ENCODE assay signal across 9 cellular contexts in genomic region chr16:13997933-13998332, GRCh38.
DNase-seq lines count a peak whose midpoint lies in the region; ATAC-seq and TF ChIP-seq lines count a peak whose summit lies in the region.
"Had no signal": no experiment of that assay in that cellular context is flagged by ENCODE, and none has a peak within 500 bp of the region (broad histone marks: within the 10 kb centered on the region; RNA-seq: fewer than 3 reads in every experiment).

No MANE protein-coding gene starts in this region.

- CTCF ChIA-PET in activated CD4-positive, alpha-beta T cell treated with anti-CD3 and anti-CD28 coated beads for 36 hours (lab: Charles Lee), result no interaction called here

- no peak overlapping the region for H3K27ac Mint-ChIP-seq in activated CD4-positive, alpha-beta T cell treated with anti-CD3 and anti-CD28 coated beads for 36 hours

- peaks cover 17% of the 10 kb centered on the region for H3K4me1 Mint-ChIP-seq in activated CD4-positive, alpha-beta T cell treated with anti-CD3 and anti-CD28 coated beads for 36 hours

- H3K36me3 Mint-ChIP-seq in activated CD4-positive, alpha-beta T cell treated with anti-CD3 and anti-CD28 coated beads for 36 hours (ENCODE audit: low read depth), result no peaks in the 10 kb centered on the region

- peak; percentile 57 for ATAC-seq in activated CD4-positive, alpha-beta T cell treated with anti-CD3 and anti-CD28 coated beads for 36 hours
- ATAC-seq in HG02610 (IDR thresholded peaks at IDR 0.05; ENCODE audit: unreplicated experiment), result peak; percentile 73
- ATAC-seq in left lung, result peak; percentile 60

- no peak overlapping the region for H3K4me3 ChIP-seq in left lung

- no peaks in the 10 kb centered on the region for H3K9me3 Mint-ChIP-seq in activated CD4-positive, alpha-beta T cell treated with anti-CD3 and anti-CD28 coated beads for 36 hours (ENCODE audit: low read depth)

- H3K4me1 ChIP-seq in left lung, result peaks cover 0 to 7% of the 10 kb centered on the region in 2 donors

- no peaks in the 10 kb centered on the region for H3K36me3 ChIP-seq in left lung

- no peaks in the 10 kb centered on the region for H3K27me3 ChIP-seq in left lung

- H3K27me3 Mint-ChIP-seq in activated CD4-positive, alpha-beta T cell treated with anti-CD3 and anti-CD28 coated beads for 36 hours, result peaks cover 2% of the 10 kb centered on the region

- H3K9me3 ChIP-seq in left lung, result no peaks in the 10 kb centered on the region

- peak; percentile 8 for DNase-seq in activated CD4-positive, alpha-beta T cell treated with anti-CD3 and anti-CD28 coated beads for 36 hours
- no peak for DNase-seq in activated CD4-positive, alpha-beta T cell treated with anti-CD3 and anti-CD28 coated beads for 4 hours
- peak; percentile 91 for DNase-seq in NCI-H2029 treated with DMSO at 0.1 percent for 48 hours (lab: John Stamatoyannopoulos, UW)
- no peak for DNase-seq in left lung
- no peak for DNase-seq in HCEC 1CT
- DNase-seq in pons (ENCODE audit: low spot score), result no peak
- no peak for DNase-seq in NCI-H1092 (lab: John Stamatoyannopoulos, UW)

- no peak overlapping the region for H3K4me3 Mint-ChIP-seq in activated CD4-positive, alpha-beta T cell treated with anti-CD3 and anti-CD28 coated beads for 36 hours

- POLR2A ChIA-PET in activated CD4-positive, alpha-beta T cell treated with anti-CD3 and anti-CD28 coated beads for 36 hours (lab: Charles Lee), result no interaction called here

- no peak for TF ChIP-seq CTCF in left lung (IDR thresholded peaks at IDR 0.05)

- H3K27ac ChIP-seq in left lung, result no peak overlapping the region
- H3K27ac ChIP-seq: C4-2B had no signal

- intact Hi-C loops in activated CD4-positive, alpha-beta T cell treated with anti-CD3 and anti-CD28 coated beads for 36 hours (cut with DNase I, micrococcal nuclease), result no loop called here
- intact Hi-C loops in left lung (cut with DNase I), result no loop called here

Comparison
In these comparisons a context has a peak if more than half of its experiments do, and no peak if none do; other contexts are left out.
1. DNase-seq: peak in activated CD4-positive, alpha-beta T cell treated with anti-CD3 and anti-CD28 coated beads for 36 hours (single experiment) and NCI-H2029 treated with DMSO at 0.1 percent for 48 hours (single experiment); none in activated CD4-positive, alpha-beta T cell treated with anti-CD3 and anti-CD28 coated beads for 4 hours (0 of 2), left lung (0 of 2), HCEC 1CT (single experiment), pons (single experiment) and NCI-H1092 (single experiment).
2. Peak in every context shown above with its lines, with median percentiles within 50 percentile points of each other: ATAC-seq.